1 cellular context compared by ENCODE assay signal in the genomic region with DNA sequence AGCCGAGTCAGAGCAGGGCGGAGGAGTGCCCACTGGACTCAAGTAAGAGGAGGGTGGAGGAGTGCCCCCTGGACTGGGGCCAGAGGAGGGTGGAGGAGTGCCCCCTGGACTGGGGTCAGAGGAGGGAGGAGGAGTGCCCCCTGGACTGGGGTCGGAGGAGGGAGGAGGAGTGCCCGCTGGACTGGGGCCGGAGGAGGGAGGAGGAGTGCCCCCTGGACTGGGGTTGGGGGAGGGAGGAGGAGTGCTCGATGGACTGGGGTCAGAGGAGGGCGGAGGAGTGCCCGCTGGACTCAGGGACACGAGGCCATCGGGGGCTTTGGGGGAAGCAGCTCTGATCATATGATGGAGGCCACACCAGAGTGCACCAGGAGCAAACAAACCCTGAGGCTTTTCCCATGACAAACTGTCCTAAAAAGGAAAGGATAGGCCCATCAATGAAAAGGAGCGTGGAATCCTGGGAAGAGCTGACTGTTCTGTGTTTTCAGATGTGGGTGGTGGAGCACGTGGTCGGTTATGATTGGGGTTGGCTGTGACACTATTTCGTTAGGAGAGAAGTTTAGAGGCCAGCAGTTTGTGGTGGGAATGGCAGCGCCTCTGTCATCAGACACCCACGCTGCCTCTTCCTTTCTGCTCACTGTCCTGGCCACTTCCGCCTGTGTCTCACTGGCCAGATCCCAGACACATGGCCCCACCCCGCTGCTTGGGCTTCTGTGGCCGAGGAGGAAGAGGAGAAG.
TF ChIP-seq lines count a peak whose summit lies in the region.

No MANE protein-coding gene starts in this region.

TF ChIP-seq in K562, 482 proteins besides CTCF, POLR2A, EP300 and RAD21 (continued from another document and continues in another):
- TF ChIP-seq, protein P1, sequence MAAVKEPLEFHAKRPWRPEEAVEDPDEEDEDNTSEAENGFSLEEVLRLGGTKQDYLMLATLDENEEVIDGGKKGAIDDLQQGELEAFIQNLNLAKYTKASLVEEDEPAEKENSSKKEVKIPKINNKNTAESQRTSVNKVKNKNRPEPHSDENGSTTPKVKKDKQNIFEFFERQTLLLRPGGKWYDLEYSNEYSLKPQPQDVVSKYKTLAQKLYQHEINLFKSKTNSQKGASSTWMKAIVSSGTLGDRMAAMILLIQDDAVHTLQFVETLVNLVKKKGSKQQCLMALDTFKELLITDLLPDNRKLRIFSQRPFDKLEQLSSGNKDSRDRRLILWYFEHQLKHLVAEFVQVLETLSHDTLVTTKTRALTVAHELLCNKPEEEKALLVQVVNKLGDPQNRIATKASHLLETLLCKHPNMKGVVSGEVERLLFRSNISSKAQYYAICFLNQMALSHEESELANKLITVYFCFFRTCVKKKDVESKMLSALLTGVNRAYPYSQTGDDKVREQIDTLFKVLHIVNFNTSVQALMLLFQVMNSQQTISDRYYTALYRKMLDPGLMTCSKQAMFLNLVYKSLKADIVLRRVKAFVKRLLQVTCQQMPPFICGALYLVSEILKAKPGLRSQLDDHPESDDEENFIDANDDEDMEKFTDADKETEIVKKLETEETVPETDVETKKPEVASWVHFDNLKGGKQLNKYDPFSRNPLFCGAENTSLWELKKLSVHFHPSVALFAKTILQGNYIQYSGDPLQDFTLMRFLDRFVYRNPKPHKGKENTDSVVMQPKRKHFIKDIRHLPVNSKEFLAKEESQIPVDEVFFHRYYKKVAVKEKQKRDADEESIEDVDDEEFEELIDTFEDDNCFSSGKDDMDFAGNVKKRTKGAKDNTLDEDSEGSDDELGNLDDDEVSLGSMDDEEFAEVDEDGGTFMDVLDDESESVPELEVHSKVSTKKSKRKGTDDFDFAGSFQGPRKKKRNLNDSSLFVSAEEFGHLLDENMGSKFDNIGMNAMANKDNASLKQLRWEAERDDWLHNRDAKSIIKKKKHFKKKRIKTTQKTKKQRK (IDR thresholded peaks at IDR 0.05; ENCODE audit: borderline replicate concordance, low read depth, low read length), result no peak
- TF ChIP-seq CC2D1A (IDR thresholded peaks at IDR 0.05), result no peak
- TF ChIP-seq NEUROD1 (IDR thresholded peaks at IDR 0.05; ENCODE audit: borderline replicate concordance, low read depth, low read length, partially characterized antibody), result peak; percentile 54
- TF ChIP-seq PRPF4 (IDR thresholded peaks at IDR 0.05; ENCODE audit: insufficient read depth, low read depth, low read length, poor library complexity, severe bottlenecking), result no peak
- TF ChIP-seq ZNF436 (CRISPR knock-in tag; IDR thresholded peaks at IDR 0.05), result no peak
- no peak for TF ChIP-seq ZNF445 (CRISPR knock-in tag; IDR thresholded peaks at IDR 0.05; ENCODE audit: low read depth)
- TF ChIP-seq, protein P2, sequence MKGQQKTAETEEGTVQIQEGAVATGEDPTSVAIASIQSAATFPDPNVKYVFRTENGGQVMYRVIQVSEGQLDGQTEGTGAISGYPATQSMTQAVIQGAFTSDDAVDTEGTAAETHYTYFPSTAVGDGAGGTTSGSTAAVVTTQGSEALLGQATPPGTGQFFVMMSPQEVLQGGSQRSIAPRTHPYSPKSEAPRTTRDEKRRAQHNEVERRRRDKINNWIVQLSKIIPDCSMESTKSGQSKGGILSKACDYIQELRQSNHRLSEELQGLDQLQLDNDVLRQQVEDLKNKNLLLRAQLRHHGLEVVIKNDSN (CRISPR knock-in tag; IDR thresholded peaks at IDR 0.05), result peak; percentile 81
- TF ChIP-seq TOE1 (IDR thresholded peaks at IDR 0.05; ENCODE audit: borderline replicate concordance), result peak; percentile 64; the same call in 1 of the 2 replicates
- TF ChIP-seq TOE1 (CRISPR knock-in tag; IDR thresholded peaks at IDR 0.05; ENCODE audit: borderline replicate concordance, low read depth), result no peak
- no peak for TF ChIP-seq U2AF1 (optimal IDR thresholded peaks at IDR 0.05; ENCODE audit: low read depth, low read length)
- TF ChIP-seq E2F3 (CRISPR knock-in tag; IDR thresholded peaks at IDR 0.05), result no peak
- no peak for TF ChIP-seq ARHGAP35 (IDR thresholded peaks at IDR 0.05; ENCODE audit: partially characterized antibody)
- peak; percentile 86 for TF ChIP-seq ZNF766 (CRISPR knock-in tag; conservative IDR thresholded peaks at IDR 0.05)
- no peak for TF ChIP-seq RFX5 (IDR thresholded peaks at IDR 0.05; ENCODE audit: low read depth, low read length)
- TF ChIP-seq HIVEP1 (CRISPR knock-in tag; IDR thresholded peaks at IDR 0.05), result no peak
- peak; percentile 52 for TF ChIP-seq TAF9B (IDR thresholded peaks at IDR 0.05; ENCODE audit: partially characterized antibody)
- peak; percentile 64 for TF ChIP-seq BRD4 (IDR thresholded peaks at IDR 0.05)
- TF ChIP-seq MED1 (CRISPR knock-in tag; IDR thresholded peaks at IDR 0.05; ENCODE audit: borderline replicate concordance), result no peak
- TF ChIP-seq, protein P3, sequence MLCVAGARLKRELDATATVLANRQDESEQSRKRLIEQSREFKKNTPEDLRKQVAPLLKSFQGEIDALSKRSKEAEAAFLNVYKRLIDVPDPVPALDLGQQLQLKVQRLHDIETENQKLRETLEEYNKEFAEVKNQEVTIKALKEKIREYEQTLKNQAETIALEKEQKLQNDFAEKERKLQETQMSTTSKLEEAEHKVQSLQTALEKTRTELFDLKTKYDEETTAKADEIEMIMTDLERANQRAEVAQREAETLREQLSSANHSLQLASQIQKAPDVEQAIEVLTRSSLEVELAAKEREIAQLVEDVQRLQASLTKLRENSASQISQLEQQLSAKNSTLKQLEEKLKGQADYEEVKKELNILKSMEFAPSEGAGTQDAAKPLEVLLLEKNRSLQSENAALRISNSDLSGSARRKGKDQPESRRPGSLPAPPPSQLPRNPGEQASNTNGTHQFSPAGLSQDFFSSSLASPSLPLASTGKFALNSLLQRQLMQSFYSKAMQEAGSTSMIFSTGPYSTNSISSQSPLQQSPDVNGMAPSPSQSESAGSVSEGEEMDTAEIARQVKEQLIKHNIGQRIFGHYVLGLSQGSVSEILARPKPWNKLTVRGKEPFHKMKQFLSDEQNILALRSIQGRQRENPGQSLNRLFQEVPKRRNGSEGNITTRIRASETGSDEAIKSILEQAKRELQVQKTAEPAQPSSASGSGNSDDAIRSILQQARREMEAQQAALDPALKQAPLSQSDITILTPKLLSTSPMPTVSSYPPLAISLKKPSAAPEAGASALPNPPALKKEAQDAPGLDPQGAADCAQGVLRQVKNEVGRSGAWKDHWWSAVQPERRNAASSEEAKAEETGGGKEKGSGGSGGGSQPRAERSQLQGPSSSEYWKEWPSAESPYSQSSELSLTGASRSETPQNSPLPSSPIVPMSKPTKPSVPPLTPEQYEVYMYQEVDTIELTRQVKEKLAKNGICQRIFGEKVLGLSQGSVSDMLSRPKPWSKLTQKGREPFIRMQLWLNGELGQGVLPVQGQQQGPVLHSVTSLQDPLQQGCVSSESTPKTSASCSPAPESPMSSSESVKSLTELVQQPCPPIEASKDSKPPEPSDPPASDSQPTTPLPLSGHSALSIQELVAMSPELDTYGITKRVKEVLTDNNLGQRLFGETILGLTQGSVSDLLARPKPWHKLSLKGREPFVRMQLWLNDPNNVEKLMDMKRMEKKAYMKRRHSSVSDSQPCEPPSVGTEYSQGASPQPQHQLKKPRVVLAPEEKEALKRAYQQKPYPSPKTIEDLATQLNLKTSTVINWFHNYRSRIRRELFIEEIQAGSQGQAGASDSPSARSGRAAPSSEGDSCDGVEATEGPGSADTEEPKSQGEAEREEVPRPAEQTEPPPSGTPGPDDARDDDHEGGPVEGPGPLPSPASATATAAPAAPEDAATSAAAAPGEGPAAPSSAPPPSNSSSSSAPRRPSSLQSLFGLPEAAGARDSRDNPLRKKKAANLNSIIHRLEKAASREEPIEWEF (CRISPR knock-in tag; IDR thresholded peaks at IDR 0.05), result peak; percentile 78; the same call in 1 of the 2 replicates
- TF ChIP-seq, protein P4, sequence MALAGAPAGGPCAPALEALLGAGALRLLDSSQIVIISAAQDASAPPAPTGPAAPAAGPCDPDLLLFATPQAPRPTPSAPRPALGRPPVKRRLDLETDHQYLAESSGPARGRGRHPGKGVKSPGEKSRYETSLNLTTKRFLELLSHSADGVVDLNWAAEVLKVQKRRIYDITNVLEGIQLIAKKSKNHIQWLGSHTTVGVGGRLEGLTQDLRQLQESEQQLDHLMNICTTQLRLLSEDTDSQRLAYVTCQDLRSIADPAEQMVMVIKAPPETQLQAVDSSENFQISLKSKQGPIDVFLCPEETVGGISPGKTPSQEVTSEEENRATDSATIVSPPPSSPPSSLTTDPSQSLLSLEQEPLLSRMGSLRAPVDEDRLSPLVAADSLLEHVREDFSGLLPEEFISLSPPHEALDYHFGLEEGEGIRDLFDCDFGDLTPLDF (CRISPR knock-in tag; IDR thresholded peaks at IDR 0.05), result no peak
- TF ChIP-seq DDX20 (tag; IDR thresholded peaks at IDR 0.05; ENCODE audit: low read depth), result no peak
- TF ChIP-seq SMARCE1 (IDR thresholded peaks at IDR 0.05), result peak; percentile 39; the same call in 1 of the 2 replicates
- TF ChIP-seq ZNF583 (CRISPR knock-in tag; IDR thresholded peaks at IDR 0.05), result peak; percentile 84
- no peak for TF ChIP-seq ATF1 (CRISPR knock-in tag; IDR thresholded peaks at IDR 0.05)
- TF ChIP-seq ATF1 (tag; IDR thresholded peaks at IDR 0.05), result peak; percentile 54; the same call in 1 of the 2 replicates
- TF ChIP-seq CREBBP (IDR thresholded peaks at IDR 0.05; ENCODE audit: low read depth, low read length), result no peak
- TF ChIP-seq, protein P5, sequence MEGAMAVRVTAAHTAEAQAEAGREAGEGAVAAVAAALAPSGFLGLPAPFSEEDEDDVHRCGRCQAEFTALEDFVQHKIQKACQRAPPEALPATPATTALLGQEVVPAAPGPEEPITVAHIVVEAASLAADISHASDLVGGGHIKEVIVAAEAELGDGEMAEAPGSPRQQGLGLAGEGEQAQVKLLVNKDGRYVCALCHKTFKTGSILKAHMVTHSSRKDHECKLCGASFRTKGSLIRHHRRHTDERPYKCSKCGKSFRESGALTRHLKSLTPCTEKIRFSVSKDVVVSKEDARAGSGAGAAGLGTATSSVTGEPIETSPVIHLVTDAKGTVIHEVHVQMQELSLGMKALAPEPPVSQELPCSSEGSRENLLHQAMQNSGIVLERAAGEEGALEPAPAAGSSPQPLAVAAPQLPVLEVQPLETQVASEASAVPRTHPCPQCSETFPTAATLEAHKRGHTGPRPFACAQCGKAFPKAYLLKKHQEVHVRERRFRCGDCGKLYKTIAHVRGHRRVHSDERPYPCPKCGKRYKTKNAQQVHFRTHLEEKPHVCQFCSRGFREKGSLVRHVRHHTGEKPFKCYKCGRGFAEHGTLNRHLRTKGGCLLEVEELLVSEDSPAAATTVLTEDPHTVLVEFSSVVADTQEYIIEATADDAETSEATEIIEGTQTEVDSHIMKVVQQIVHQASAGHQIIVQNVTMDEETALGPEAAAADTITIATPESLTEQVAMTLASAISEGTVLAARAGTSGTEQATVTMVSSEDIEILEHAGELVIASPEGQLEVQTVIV (CRISPR knock-in tag; IDR thresholded peaks at IDR 0.05; ENCODE audit: borderline replicate concordance), result no peak
- TF ChIP-seq RBM22 (IDR thresholded peaks at IDR 0.05; ENCODE audit: low read depth, low read length, poor library complexity, severe bottlenecking), result no peak
- TF ChIP-seq MBD2 (IDR thresholded peaks at IDR 0.05; ENCODE audit: borderline replicate concordance, low read depth), result 0 out of 2 replicates have a peak, but pooled peaks have one; percentile 33
- no peak for TF ChIP-seq BCOR (IDR thresholded peaks at IDR 0.05)
- no peak; the same call in 1 of the 2 replicates for TF ChIP-seq DPF2 (IDR thresholded peaks at IDR 0.05)
- no peak for TF ChIP-seq ZNF551 (CRISPR knock-in tag; IDR thresholded peaks at IDR 0.05)
- TF ChIP-seq, protein P6, sequence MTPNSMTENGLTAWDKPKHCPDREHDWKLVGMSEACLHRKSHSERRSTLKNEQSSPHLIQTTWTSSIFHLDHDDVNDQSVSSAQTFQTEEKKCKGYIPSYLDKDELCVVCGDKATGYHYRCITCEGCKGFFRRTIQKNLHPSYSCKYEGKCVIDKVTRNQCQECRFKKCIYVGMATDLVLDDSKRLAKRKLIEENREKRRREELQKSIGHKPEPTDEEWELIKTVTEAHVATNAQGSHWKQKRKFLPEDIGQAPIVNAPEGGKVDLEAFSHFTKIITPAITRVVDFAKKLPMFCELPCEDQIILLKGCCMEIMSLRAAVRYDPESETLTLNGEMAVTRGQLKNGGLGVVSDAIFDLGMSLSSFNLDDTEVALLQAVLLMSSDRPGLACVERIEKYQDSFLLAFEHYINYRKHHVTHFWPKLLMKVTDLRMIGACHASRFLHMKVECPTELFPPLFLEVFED (CRISPR knock-in tag; conservative IDR thresholded peaks at IDR 0.05), result 0 out of 2 replicates have a peak, but pooled peaks have one; percentile 7
- TF ChIP-seq TBL1XR1 (IDR thresholded peaks at IDR 0.05; ENCODE audit: low read length in 2 of 2), result peak in 1 of 2 experiments; percentile 27; a peak in 1 of 4 replicates
- no peak for TF ChIP-seq ADNP (tag; IDR thresholded peaks at IDR 0.05)
- no peak for TF ChIP-seq ZNF140 (CRISPR knock-in tag; IDR thresholded peaks at IDR 0.05)
- TF ChIP-seq RFX7 (CRISPR knock-in tag; IDR thresholded peaks at IDR 0.05), result no peak
- peak; percentile 42 to 69; a peak in 2 of 4 replicates for TF ChIP-seq ETV6 (IDR thresholded peaks at IDR 0.05; ENCODE audit: borderline replicate concordance in 1 of 2, low read depth in 2 of 2, low read length in 1 of 2)
- no peak for TF ChIP-seq ETV6 (CRISPR knock-in tag; IDR thresholded peaks at IDR 0.05; ENCODE audit: borderline replicate concordance)
- TF ChIP-seq ZBTB8A (IDR thresholded peaks at IDR 0.05; ENCODE audit: partially characterized antibody), result no peak
